18 cellular contexts compared by ENCODE assay signal in genomic region chr11:78787696-78788095, GRCh38.
DNase-seq lines count a peak whose midpoint lies in the region; ATAC-seq, FAIRE-seq and TF ChIP-seq lines count a peak whose summit lies in the region.
"Had no signal": no experiment of that assay in that cellular context is flagged by ENCODE, and none has a peak within 500 bp of the region (broad histone marks: within the 10 kb centered on the region; RNA-seq: fewer than 3 reads in every experiment).

No MANE protein-coding gene starts in this region.

- no peaks in the 10 kb centered on the region for H3K27me3 Mint-ChIP-seq in endodermal cell (ENCODE audit: insufficient read depth)

- H3K4me1 ChIP-seq in IMR-90 (ENCODE audit: control insufficient read depth, insufficient read depth, low read length) (peaks cover 44% of the 10 kb centered on the region), endodermal cell (ENCODE audit: control insufficient read depth, insufficient read depth, low read length) (peaks cover 27% of the 10 kb centered on the region), trophoblast cell (ENCODE audit: control insufficient read depth in 1 of 2, insufficient read depth in 2 of 2, low read length in 2 of 2) (peaks cover 7 to 15% of the 10 kb centered on the region in 2 experiments)
- H3K4me1 ChIP-seq: Caco-2, HAP-1 had no signal

- H3K9ac ChIP-seq in IMR-90 (ENCODE audit: low read depth, low read length) (no peak overlapping the region), endodermal cell (ENCODE audit: extremely low read depth, low read length, poor library complexity, severe bottlenecking) (no peak overlapping the region), trophoblast cell (ENCODE audit: low read length) (no peak overlapping the region)

- in situ Hi-C loops in IMR-90 (cut with MboI; ENCODE audit: low sequenced_read_pairs), result no loop called here

- H2BK12ac ChIP-seq in trophoblast cell (ENCODE audit: low read length), result no peak overlapping the region

- no peak for FAIRE-seq in GM12891 (lab: Jason Lieb, UNC)
- FAIRE-seq: A204.1, D721Med, K562 had no signal

- H2BK120ac ChIP-seq in IMR-90 (ENCODE audit: low read depth, low read length) (peak overlapping the region; percentile 39; the same call in 1 of the 2 replicates), trophoblast cell (ENCODE audit: insufficient read depth, low read length, poor library complexity) (no peak overlapping the region)

- DNase-seq in IMR-90 (no peak), endodermal cell (peak; percentile 35), midbrain (lab: John Stamatoyannopoulos, UW) (peak; percentile 29), sciatic nerve (ENCODE audit: low spot score) (no peak), GM12891 (ENCODE audit: insufficient read length, low spot score) (no peak), HCEC 1CT (no peak), trophoblast cell (no peak)
- DNase-seq in stimulated activated CD4-positive, alpha-beta T cell treated with anti-CD3 and anti-CD28 coated beads, Interleukin-2, amount 100 ng/mL, for 24 hours, result no peak
- DNase-seq: ACHN; Caco-2; CD4-positive, alpha-beta T cell; DMS79 treated with DMSO at 0.1 percent for 48 hours; GF-D8 had no signal

- H3K36me3 Mint-ChIP-seq in endodermal cell (ENCODE audit: low read depth), result peaks cover 38% of the 10 kb centered on the region

- no peak overlapping the region for H3K4me3 Mint-ChIP-seq in endodermal cell
- H3K4me3 Mint-ChIP-seq: CD4-positive, alpha-beta T cell had no signal

- POLR2A ChIA-PET in IMR-90 (lab: Charles Lee; ENCODE audit: unreplicated experiment), result no interaction called here

- H3K14ac ChIP-seq in IMR-90 (replicated peaks; ENCODE audit: low read depth, low read length) (no peak overlapping the region), trophoblast cell (ENCODE audit: low read length) (no peak overlapping the region)

- no peaks in the 10 kb centered on the region for H3K9me3 Mint-ChIP-seq in endodermal cell
- H3K9me3 Mint-ChIP-seq: CD4-positive, alpha-beta T cell had no signal

- H4K5ac ChIP-seq in IMR-90 (ENCODE audit: low read depth, low read length), result peak overlapping the region; percentile 2; the same call in 1 of the 2 replicates

- H2AFZ ChIP-seq in IMR-90 (replicated peaks; ENCODE audit: low read length, poor library complexity) (no peak overlapping the region), trophoblast cell (ENCODE audit: insufficient read depth, low read length, poor library complexity) (no peak overlapping the region)

- no peaks in the 10 kb centered on the region for H3K79me1 ChIP-seq in IMR-90 (ENCODE audit: low read depth in 1 of 2, low read length in 2 of 2)
- no peaks in the 10 kb centered on the region for H3K79me1 ChIP-seq in trophoblast cell (ENCODE audit: low read length)

- H4K8ac ChIP-seq in IMR-90 (ENCODE audit: low read depth in 2 of 2, low read length in 2 of 2), result no peak overlapping the region
- no peak overlapping the region for H4K8ac ChIP-seq in trophoblast cell (ENCODE audit: low read depth, low read length)

- no peak overlapping the region for H3K27ac Mint-ChIP-seq in endodermal cell
- H3K27ac Mint-ChIP-seq: CD4-positive, alpha-beta T cell had no signal

- no peaks in the 10 kb centered on the region for H4K20me1 ChIP-seq in IMR-90 (ENCODE audit: insufficient read depth, low read length)

- no peak for TF ChIP-seq POLR2A in IMR-90 (IDR thresholded peaks at IDR 0.05; ENCODE audit: low read depth, low read length)
- TF ChIP-seq POLR2A in GM12891 (IDR thresholded peaks at IDR 0.05; ENCODE audit: low read depth, low read length), result no peak

- ATAC-seq in IMR-90 (ENCODE audit: low read depth), result no peak
- peak; percentile 77 for ATAC-seq in sciatic nerve
- ATAC-seq: K562 had no signal

- H3K4me2 ChIP-seq in IMR-90 (ENCODE audit: low read depth, low read length) (no peak overlapping the region), trophoblast cell (ENCODE audit: low read length) (no peak overlapping the region)

- H3K4me1 Mint-ChIP-seq in endodermal cell, result peaks cover 65% of the 10 kb centered on the region

- TF ChIP-seq CTCF in IMR-90 (conservative IDR thresholded peaks at IDR 0.05; ENCODE audit: low read depth, low read length) (no peak), endodermal cell (conservative IDR thresholded peaks at IDR 0.05) (no peak)

- no peak for TF ChIP-seq RAD21 in IMR-90 (IDR thresholded peaks at IDR 0.05; ENCODE audit: low read length)

- intact Hi-C loops in IMR-90 (cut with micrococcal nuclease) (no loop called here), sciatic nerve (cut with DNase I) (no loop called here)

- H3K27me3 ChIP-seq in IMR-90 (ENCODE audit: control insufficient read depth, insufficient read depth, low read length) (no peaks in the 10 kb centered on the region), endodermal cell (ENCODE audit: control insufficient read depth, insufficient read depth, low read length, poor library complexity, severe bottlenecking) (no peaks in the 10 kb centered on the region), trophoblast cell (ENCODE audit: insufficient read depth, low read length) (no peaks in the 10 kb centered on the region)

- H2AK5ac ChIP-seq in IMR-90 (ENCODE audit: low read depth, low read length), result peak overlapping the region; percentile 23; the same call in 1 of the 2 replicates
- no peak overlapping the region for H2AK5ac ChIP-seq in trophoblast cell (ENCODE audit: low read length)

- peak overlapping the region; percentile 71; the same call in 1 of the 2 replicates for H2BK20ac ChIP-seq in IMR-90 (ENCODE audit: low read depth, low read length)

- H3K9me3 ChIP-seq in IMR-90 (ENCODE audit: control insufficient read depth, insufficient read depth, low read length) (no peaks in the 10 kb centered on the region), endodermal cell (ENCODE audit: control insufficient read depth, low read length) (no peaks in the 10 kb centered on the region), trophoblast cell (ENCODE audit: insufficient read depth, low read depth, low read length) (peaks cover 1% of the 10 kb centered on the region)
- H3K9me3 ChIP-seq: Caco-2, HAP-1 had no signal

- H2AK9ac ChIP-seq in IMR-90 (replicated peaks; ENCODE audit: low read depth, low read length, poor library complexity), result no peak overlapping the region

- H3K4ac ChIP-seq in IMR-90 (ENCODE audit: low read depth, low read length) (peak overlapping the region; percentile 87; the same call in 1 of the 2 replicates), trophoblast cell (ENCODE audit: low read depth, low read length) (no peak overlapping the region)

- no peak overlapping the region for H2BK5ac ChIP-seq in IMR-90 (ENCODE audit: low read depth, low read length, poor library complexity, severe bottlenecking)
- no peak overlapping the region for H2BK5ac ChIP-seq in trophoblast cell (ENCODE audit: low read depth, low read length, poor library complexity)

- H4K12ac ChIP-seq in trophoblast cell (ENCODE audit: low read depth, low read length), result no peak overlapping the region

- H3K4me3 ChIP-seq in IMR-90 (ENCODE audit: insufficient read depth, low read depth, low read length) (no peak overlapping the region), endodermal cell (ENCODE audit: low read length) (no peak overlapping the region), trophoblast cell (ENCODE audit: low read depth, low read length) (no peak overlapping the region)
- H3K4me3 ChIP-seq: HAP-1, K562 had no signal

- WGBS in IMR-90 (ENCODE audit: extremely low coverage in 2 of 2, insufficient read length in 1 of 2), 2 experiments, result no CpG with 5 or more reads among the region's 3 CpGs
- 76 to 77% methylated on average over 3 of the region's 3 CpGs for WGBS in endodermal cell (ENCODE audit: insufficient coverage in 1 of 2, insufficient read length in 1 of 2), 2 experiments
- no CpG with 5 or more reads among the region's 3 CpGs for WGBS in trophoblast cell (ENCODE audit: extremely low coverage, insufficient coverage, insufficient read length)

- no peak overlapping the region for H3K56ac ChIP-seq in IMR-90 (ENCODE audit: extremely low read depth, insufficient read depth, low read length)

- dilution Hi-C loops in IMR-90 (cut with HindIII; ENCODE audit: low sequenced_read_pairs, unreplicated experiment), result no loop called here

- H3K79me2 ChIP-seq in trophoblast cell (ENCODE audit: control insufficient read depth, insufficient read depth, low read length, poor library complexity), result no peaks in the 10 kb centered on the region

- H3K18ac ChIP-seq in IMR-90 (ENCODE audit: low read depth, low read length), result peak overlapping the region; percentile 14; the same call in 1 of the 2 replicates
- H3K18ac ChIP-seq in trophoblast cell (ENCODE audit: low read length), result no peak overlapping the region

- no peak overlapping the region for H3K23ac ChIP-seq in IMR-90 (ENCODE audit: low read depth, low read length)
- H3K23ac ChIP-seq in trophoblast cell (ENCODE audit: low read length), result no peak overlapping the region

- peak overlapping the region; percentile 22; the same call in 1 of the 2 replicates for H4K91ac ChIP-seq in IMR-90 (ENCODE audit: insufficient read depth, low read depth, low read length)
- H4K91ac ChIP-seq in trophoblast cell (ENCODE audit: low read depth, low read length), result no peak overlapping the region

- BruUV-seq in IMR-90 (replicated peaks; lab: Mats Ljungman, UMichigan), result no TSS peak

- peak overlapping the region; percentile 31; the same call in 1 of the 3 replicates for H2BK15ac ChIP-seq in IMR-90 (ENCODE audit: low read depth, low read length)

- CTCF ChIA-PET in IMR-90 (lab: Yijun Ruan, JAX), result interaction anchor here (0.9 kb wide), 1 partner anchor 142 kb away, joined by 3 read pairs; no protein-coding TSS in a partner anchor

- peaks cover 32% of the 10 kb centered on the region for H3K9me1 ChIP-seq in IMR-90 (ENCODE audit: insufficient read depth, low read length)

- H3K36me3 ChIP-seq in IMR-90 (ENCODE audit: control insufficient read depth, insufficient read depth, low read length), result peaks cover 4% of the 10 kb centered on the region; the same call in 1 of the 2 replicates
- no peaks in the 10 kb centered on the region for H3K36me3 ChIP-seq in endodermal cell (ENCODE audit: control insufficient read depth, insufficient read depth, low read length)
- peaks cover 12 to 13% of the 10 kb centered on the region in 2 experiments for H3K36me3 ChIP-seq in trophoblast cell (ENCODE audit: control insufficient read depth in 1 of 2, insufficient read depth in 2 of 2, low read length in 2 of 2)
- H3K36me3 ChIP-seq: HAP-1 had no signal

- H3K27ac ChIP-seq in IMR-90 (ENCODE audit: insufficient read depth, low read length), result peak overlapping the region; percentile 23; the same call in 1 of the 2 replicates
- no peak overlapping the region for H3K27ac ChIP-seq in endodermal cell (ENCODE audit: low read depth, low read length)
- no peak overlapping the region for H3K27ac ChIP-seq in trophoblast cell (ENCODE audit: low read depth, low read length)
- H3K27ac ChIP-seq: C4-2B had no signal

TF ChIP-seq in IMR-90, 13 proteins besides CTCF, POLR2A, EP300 and RAD21 (continues in another document):
- no peak for TF ChIP-seq FOS (IDR thresholded peaks at IDR 0.05; ENCODE audit: low read depth, low read length)
- TF ChIP-seq CEBPB (IDR thresholded peaks at IDR 0.05; ENCODE audit: low read depth, low read length), result no peak
- TF ChIP-seq SMC3 (IDR thresholded peaks at IDR 0.05; ENCODE audit: low read depth, low read length), result no peak

TF ChIP-seq in GM12891, 5 proteins besides CTCF, POLR2A, EP300 and RAD21 (continues in another document):
- TF ChIP-seq TAF1 (IDR thresholded peaks at IDR 0.05; ENCODE audit: low read depth, low read length) (no peak), POU2F2 (IDR thresholded peaks at IDR 0.05; ENCODE audit: low read depth, low read length) (no peak), SPI1 (IDR thresholded peaks at IDR 0.05; ENCODE audit: low read depth, low read length) (no peak)

Comparison
In these comparisons a context has a peak if more than half of its experiments do, and no peak if none do; other contexts are left out.
1. DNase-seq: peak in endodermal cell (single experiment) and midbrain (single experiment); none in IMR-90 (single experiment), sciatic nerve (single experiment), stimulated activated CD4-positive, alpha-beta T cell treated with anti-CD3 and anti-CD28 coated beads, Interleukin-2, amount 100 ng/mL, for 24 hours (0 of 2), GM12891 (single experiment), HCEC 1CT (single experiment) and trophoblast cell (0 of 2).